Comparison of ENCODE assay signal across 26 cellular contexts in the genomic region with DNA sequence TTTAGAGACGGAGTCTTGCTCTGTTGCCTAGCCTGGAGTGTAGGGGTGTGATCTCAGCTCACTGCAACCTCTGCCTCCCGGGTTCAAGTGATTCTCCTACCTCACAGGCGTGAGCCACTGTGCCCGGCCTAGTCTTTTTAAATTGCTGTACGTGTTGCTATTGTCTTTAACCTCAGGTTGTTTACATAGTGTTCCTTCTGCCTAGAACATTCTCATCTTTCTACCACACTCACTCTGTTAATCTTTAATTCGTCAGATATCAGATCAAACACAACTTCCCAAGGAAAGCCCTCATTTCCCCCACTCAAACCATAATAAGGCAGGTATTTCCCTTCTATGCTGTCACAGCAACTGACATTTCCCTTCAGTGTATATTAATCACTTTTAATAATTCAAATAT.
"Had no signal": no experiment of that assay in that cellular context is flagged by ENCODE, and none has a peak within 500 bp of the region (broad histone marks: within the 10 kb centered on the region; RNA-seq: fewer than 3 reads in every experiment).

No MANE protein-coding gene starts in this region.

- H3K36me3 ChIP-seq: colonic mucosa, prostate gland, right lobe of liver, suprapubic skin, thyroid gland had no signal

- H3K4me1 ChIP-seq: colonic mucosa, parathyroid adenoma, prostate gland, right lobe of liver, suprapubic skin, thyroid gland had no signal

- H3K27ac ChIP-seq: colonic mucosa, parathyroid adenoma, prostate gland, right lobe of liver, suprapubic skin, thyroid gland had no signal

- FAIRE-seq: endothelial cell of umbilical vein, islet of Langerhans, urothelium cell line had no signal

- ATAC-seq: left cardiac atrium; left ventricle myocardium superior; naive thymus-derived CD4-positive, alpha-beta T cell; right lobe of liver; stimulated activated effector memory CD8-positive, alpha-beta T cell treated with anti-CD3 and anti-CD28 coated beads, Interleukin-12 subunit alpha, Interleukin-12 subunit beta, amount 100 ng/mL, for 72 hours; stimulated activated naive CD8-positive, alpha-beta T cell treated with anti-CD3 and anti-CD28 coated beads, Interleukin-15, Interleukin-2, amounts not matched to agents 100 U/mL and 50 U/mL, for 24 hours had no signal

- H3K4me3 ChIP-seq: colonic mucosa, lung, prostate gland, right lobe of liver, suprapubic skin, thyroid gland had no signal

- H3K27me3 ChIP-seq: colonic mucosa, right lobe of liver, suprapubic skin, thyroid gland had no signal

- H3K9me3 ChIP-seq: colonic mucosa, prostate gland, right lobe of liver, suprapubic skin, thyroid gland had no signal

- DNase-seq: colonic mucosa; effector CD4-positive, alpha-beta T cell; endodermal cell; foreskin melanocyte; head of caudate nucleus; hypothalamus; left cardiac atrium; left ventricle myocardium superior; mesenchymal stem cell; midbrain; naive thymus-derived CD4-positive, alpha-beta T cell; nephron progenitor cell; retina; right lobe of liver; stimulated activated CD4-positive, alpha-beta T cell treated with anti-CD3 and anti-CD28 coated beads, Interleukin-4, amount 100 ng/mL, for 1 hour; stimulated activated CD8-positive, alpha-beta memory T cell treated with anti-CD3 and anti-CD28 coated beads, Interleukin-4, amount 100 ng/mL, for 48 hours; stimulated activated naive CD8-positive, alpha-beta T cell treated with anti-CD3 and anti-CD28 coated beads, Interleukin-15, Interleukin-2, amounts not matched to agents 100 U/mL and 50 U/mL, for 24 hours; thyroid gland had no signal
